ENCODE assay signal across 20 cellular contexts in the genomic region with DNA sequence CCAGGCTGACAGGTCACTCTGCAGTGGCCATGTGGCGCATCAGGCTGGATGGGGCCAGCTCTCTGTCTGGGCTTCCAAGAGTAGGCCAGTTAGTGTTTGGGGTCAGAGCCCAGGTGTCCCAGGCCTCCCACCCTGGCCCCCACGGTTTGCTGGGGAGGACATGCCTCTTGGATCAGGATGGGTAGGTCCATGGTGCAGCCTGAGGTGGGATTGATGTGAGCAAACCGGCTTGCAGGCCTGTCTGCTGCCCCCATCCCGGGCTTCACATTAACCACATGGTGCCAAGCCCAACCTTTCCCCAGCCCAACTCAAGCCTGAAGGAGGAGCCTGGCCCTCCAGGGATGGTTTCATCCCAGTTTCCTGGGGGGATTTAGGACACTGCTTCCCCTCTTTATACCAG. TPM values are rescaled to one million over a fixed set of nuclear protein-coding genes. Genes with fewer than 3 reads are reported as not detected.
A peak's percentile ranks its signal among the peaks of the same experiment; 100 is the strongest.
DNase-seq lines count a peak whose midpoint lies in the region; ATAC-seq, FAIRE-seq and TF ChIP-seq lines count a peak whose summit lies in the region.
"Had no signal": no experiment of that assay in that cellular context is flagged by ENCODE, and none has a peak within 500 bp of the region (broad histone marks: within the 10 kb centered on the region; RNA-seq: fewer than 3 reads in every experiment).

No MANE protein-coding gene starts in this region.

- WGBS in HepG2 (ENCODE audit: low lambda C conversion rate), result 26% methylated on average over 3 of the region's 4 CpGs
- WGBS in sigmoid colon, 2 donors, result 75 to 81% methylated on average over 4 of the region's 4 CpGs

- no TSS peak for BruUV-seq in HepG2 (replicated peaks; lab: Mats Ljungman, UMichigan)

- H3K9ac ChIP-seq in astrocyte (ENCODE audit: low read length) (no peak overlapping the region), HepG2 (ENCODE audit: insufficient read depth, low read depth, low read length) (no peak overlapping the region)

- TF ChIP-seq POLR2A in HepG2 (IDR thresholded peaks at IDR 0.05; ENCODE audit: insufficient read depth in 1 of 2, low read depth in 2 of 2, low read length in 2 of 2), result no peak
- no peak for TF ChIP-seq POLR2A in sigmoid colon (IDR thresholded peaks at IDR 0.05)

- H3K36me3 ChIP-seq in astrocyte (ENCODE audit: insufficient read depth, low read length), result no peaks in the 10 kb centered on the region
- no peaks in the 10 kb centered on the region for H3K36me3 ChIP-seq in HepG2 (replicated peaks in 1 of 2; ENCODE audit: control insufficient read depth in 1 of 2, insufficient read depth in 2 of 2, low read length in 2 of 2)
- peaks cover 0 to 25% (median 0%) of the 10 kb centered on the region in 4 donors for H3K36me3 ChIP-seq in sigmoid colon

- no peaks in the 10 kb centered on the region for H3K9me3 ChIP-seq in astrocyte (ENCODE audit: insufficient read depth, low read depth, low read length)
- no peaks in the 10 kb centered on the region for H3K9me3 ChIP-seq in HepG2 (ENCODE audit: low read length)
- no peaks in the 10 kb centered on the region for H3K9me3 ChIP-seq in sigmoid colon
- H3K9me3 ChIP-seq: A549, SJSA1 had no signal

- H4K20me1 ChIP-seq in astrocyte (ENCODE audit: insufficient read depth, low read length) (no peaks in the 10 kb centered on the region), HepG2 (ENCODE audit: insufficient read depth, low read length) (no peaks in the 10 kb centered on the region)

- TF ChIP-seq CTCF in D721Med (IDR thresholded peaks at IDR 0.05; ENCODE audit: insufficient read depth, missing control alignments) (no peak), astrocyte (IDR thresholded peaks at IDR 0.05; ENCODE audit: insufficient read depth, low read depth, low read length) (no peak), HepG2 (CRISPR knock-in tag; IDR thresholded peaks at IDR 0.05) (no peak), sigmoid colon (IDR thresholded peaks at IDR 0.05) (no peak)

- H3K9me3 Mint-ChIP-seq in astrocyte (ENCODE audit: unreplicated experiment), result no peaks in the 10 kb centered on the region

- intact Hi-C loops in HepG2 (cut with micrococcal nuclease; ENCODE audit: unreplicated experiment), result no loop called here
- intact Hi-C loops in sigmoid colon (cut with DNase I), result no loop called here

- H3K4me1 ChIP-seq in astrocyte (ENCODE audit: insufficient read depth, low read length), result peaks cover 10% of the 10 kb centered on the region
- H3K4me1 ChIP-seq in HepG2 (ENCODE audit: insufficient read depth, low read length), result peaks cover 13% of the 10 kb centered on the region; the same call in 1 of the 2 replicates
- H3K4me1 ChIP-seq in sigmoid colon, result peaks cover 0 to 27% (median 17%) of the 10 kb centered on the region in 4 donors

- H3K27me3 Mint-ChIP-seq in astrocyte (ENCODE audit: low read depth, unreplicated experiment), result peaks cover 2% of the 10 kb centered on the region

- no peak overlapping the region for H3K4me3 ChIP-seq in astrocyte (ENCODE audit: insufficient read depth, low read depth, low read length)
- H3K4me3 ChIP-seq in HepG2 (replicated peaks in 1 of 3; ENCODE audit: insufficient read depth in 1 of 3, low read depth in 2 of 3, low read length in 3 of 3), result no peak overlapping the region
- H3K4me3 ChIP-seq in sigmoid colon, result no peak overlapping the region
- H3K4me3 ChIP-seq: A549, SJSA1 had no signal

- no peak for FAIRE-seq in D721Med (lab: Jason Lieb, UNC)
- no peak for FAIRE-seq in astrocyte (lab: Jason Lieb, UNC)
- FAIRE-seq in HepG2 (lab: Jason Lieb, UNC), result no peak
- FAIRE-seq: A549 had no signal

- in situ Hi-C loops in HepG2 (cut with HindIII; ENCODE audit: extremely low pct_ligation_motif_present, low pct_unique_long_range_greater_than_20kb), result no loop called here

- H3K4me3 Mint-ChIP-seq in astrocyte (ENCODE audit: unreplicated experiment), result no peak overlapping the region

- H3K27ac ChIP-seq in astrocyte (ENCODE audit: low read depth, low read length), result no peak overlapping the region
- no peak overlapping the region for H3K27ac ChIP-seq in HepG2 (ENCODE audit: extremely low read length, insufficient read depth, low read length)
- H3K27ac ChIP-seq in sigmoid colon, result peak overlapping the region; percentile 37 to 99 (median 96)
- H3K27ac ChIP-seq: A549, SJSA1 had no signal

- no peaks in the 10 kb centered on the region for H3K79me2 ChIP-seq in astrocyte (ENCODE audit: insufficient read depth, low read length)
- H3K79me2 ChIP-seq in HepG2 (ENCODE audit: insufficient read depth, low read length), result no peaks in the 10 kb centered on the region

- no peak for TF ChIP-seq EP300 in HepG2 (IDR thresholded peaks at IDR 0.05; ENCODE audit: low read depth in 2 of 2, low read length in 2 of 2)
- TF ChIP-seq EP300 in HepG2 (CRISPR knock-in tag; IDR thresholded peaks at IDR 0.05; ENCODE audit: borderline replicate concordance), result no peak
- no peak for TF ChIP-seq EP300 in sigmoid colon (IDR thresholded peaks at IDR 0.05)

- H3K4me2 ChIP-seq in astrocyte (ENCODE audit: low read length) (no peak overlapping the region), HepG2 (ENCODE audit: low read depth, low read length) (no peak overlapping the region)
- H3K4me2 ChIP-seq: A549 had no signal

- H3K27me3 ChIP-seq in astrocyte (ENCODE audit: insufficient read depth, low read length) (no peaks in the 10 kb centered on the region), HepG2 (ENCODE audit: control insufficient read depth in 1 of 2, insufficient read depth in 2 of 2, low read length in 2 of 2) (peaks cover 0 to 3% of the 10 kb centered on the region in 2 experiments; a peak in 2 of 5 replicates), sigmoid colon (no peaks in the 10 kb centered on the region)
- H3K27me3 ChIP-seq: SJSA1 had no signal

- CTCF ChIA-PET in HepG2 (lab: Yijun Ruan, JAX; ENCODE audit: low intra/inter-chr PET ratio, low total read pairs), result no interaction called here

- peak overlapping the region; percentile 34 for H3K27ac Mint-ChIP-seq in astrocyte (ENCODE audit: unreplicated experiment)

- peak; percentile 6 for DNase-seq in D721Med (ENCODE audit: insufficient read length, low spot score)
- no peak for DNase-seq in astrocyte (ENCODE audit: low read depth)
- no peak for DNase-seq in HepG2 (ENCODE audit: low spot score)
- DNase-seq in sigmoid colon, result peak; percentile 65
- no peak for DNase-seq in activated CD4-positive, alpha-beta T cell treated with anti-CD3 and anti-CD28 coated beads, Interleukin-2, amount 50 U/mL, for 48 hours
- no peak for DNase-seq in activated CD8-positive, alpha-beta memory T cell treated with anti-CD3 and anti-CD28 coated beads, Interleukin-2, amount 50 U/mL, for 48 hours
- no peak for DNase-seq in activated CD8-positive, alpha-beta memory T cell treated with anti-CD3 and anti-CD28 coated beads for 24 hours
- DNase-seq: C1 segment of cervical spinal cord; DMS 273 treated with DMSO at 0.1 percent for 48 hours; KBM-7; MV-4-11; NCI-H1417; NCI-H187 treated with DMSO at 0.1 percent for 48 hours; NCI-H446; NCI-H69; NK-92 treated with Interleukin-12 subunit alpha and Interleukin-12 subunit beta, amount 100 ng/mL, for 24 hours had no signal

- H3K36me3 Mint-ChIP-seq in astrocyte (ENCODE audit: low read depth, unreplicated experiment), result peaks cover 2% of the 10 kb centered on the region

- no peak for TF ChIP-seq RAD21 in HepG2 (CRISPR knock-in tag; IDR thresholded peaks at IDR 0.05)

- no peak overlapping the region for H2AFZ ChIP-seq in astrocyte (ENCODE audit: low read depth, low read length)
- no peak overlapping the region for H2AFZ ChIP-seq in HepG2 (ENCODE audit: low read length)

- no peak for ATAC-seq in HepG2
- ATAC-seq in GM18868 (IDR thresholded peaks at IDR 0.05; ENCODE audit: unreplicated experiment), result no peak
- ATAC-seq: A549 had no signal

- POLR2A ChIA-PET in HepG2 (lab: Yijun Ruan, JAX), result no interaction called here

- peaks cover 3% of the 10 kb centered on the region for H3K4me1 Mint-ChIP-seq in astrocyte (ENCODE audit: low read depth, unreplicated experiment)

RNA-seq across cellular contexts. Expression of gene LDB3, which starts 39.2 kb away (rescaled TPM):
- total RNA-seq in astrocyte (3.5 and 3.9 TPM in 2 replicates), HepG2 (2016; rRNA removed; fragmentation: Illumina TruSeq; extraction: Trizol) (not detected in 2 replicates), sigmoid colon (10 to 100 TPM; 13.2 to 42.1 (median 22.4) TPM)
- total RNA-seq in HepG2 (2016; cell fraction: cytosol; rRNA removed; fragmentation: Illumina TruSeq; extraction: Trizol; ENCODE audit: low read depth), result not detected in 2 replicates
- not detected in 2 replicates for total RNA-seq in HepG2 (2016; cell fraction: insoluble cytoplasmic fraction; rRNA removed; fragmentation: Illumina TruSeq; extraction: Trizol)
- not detected in 2 replicates for total RNA-seq in HepG2 (2016; cell fraction: membrane; rRNA removed; fragmentation: Illumina TruSeq; extraction: Trizol)
- not detected in 2 replicates for total RNA-seq in HepG2 (2016; cell fraction: nucleus; rRNA removed; fragmentation: Illumina TruSeq; extraction: Trizol)
- polyA plus RNA-seq in HepG2 (2011; rRNA removed) (not detected in 2 replicates), sigmoid colon (1 to 10 TPM; 1.2 to 1.9 (median 1.8) TPM)
- not detected in 2 replicates for polyA plus RNA-seq in HepG2 (2011; cell fraction: cytosol; rRNA removed)
- not detected in 2 replicates for polyA plus RNA-seq in HepG2 (2011; cell fraction: nucleus; rRNA removed)
- polyA plus RNA-seq in HepG2 (2012), result not detected in 2 replicates
- not detected in 2 replicates for polyA plus RNA-seq in HepG2 (2016; cell fraction: cytosol; fragmentation: Illumina TruSeq; extraction: Trizol; ENCODE audit: low read depth)
- not detected in 2 replicates for polyA plus RNA-seq in HepG2 (2016; cell fraction: insoluble cytoplasmic fraction; fragmentation: Illumina TruSeq; extraction: Trizol; ENCODE audit: low read depth)
- polyA plus RNA-seq in HepG2 (2016; cell fraction: membrane; fragmentation: Illumina TruSeq; extraction: Trizol; ENCODE audit: low read depth), result not detected in 2 replicates
- polyA plus RNA-seq in HepG2 (2016; cell fraction: nucleus; fragmentation: Illumina TruSeq; extraction: Trizol; ENCODE audit: insufficient read depth, low read depth), result not detected in 2 replicates
- polyA minus RNA-seq in HepG2 (2011; rRNA and poly(A)+ RNA removed; ENCODE audit: low replicate concordance), result 5.5 TPM in 1 of 2 replicates, not detected in the other
- polyA minus RNA-seq in HepG2 (2011; cell fraction: cytosol; rRNA and poly(A)+ RNA removed), result not detected in 2 replicates
- not detected in 2 replicates for polyA minus RNA-seq in HepG2 (2011; cell fraction: nucleus; rRNA and poly(A)+ RNA removed)

RNA-seq across cellular contexts. Expression of gene BMPR1A, which starts 48.9 kb away (rescaled TPM):
- total RNA-seq in astrocyte (52.2 and 52.7 TPM in 2 replicates), HepG2 (2016; rRNA removed; fragmentation: Illumina TruSeq; extraction: Trizol) (42.3 and 44.2 TPM in 2 replicates), sigmoid colon (100 to 1,000 TPM in 3 of 4 donors, 10 to 100 TPM in 1; 84.2 to 145 (median 120) TPM)
- total RNA-seq in HepG2 (2016; cell fraction: cytosol; rRNA removed; fragmentation: Illumina TruSeq; extraction: Trizol; ENCODE audit: low read depth), result 35.3 and 37.2 TPM in 2 replicates
- total RNA-seq in HepG2 (2016; cell fraction: insoluble cytoplasmic fraction; rRNA removed; fragmentation: Illumina TruSeq; extraction: Trizol), result 42.9 and 46.8 TPM in 2 replicates
- total RNA-seq in HepG2 (2016; cell fraction: membrane; rRNA removed; fragmentation: Illumina TruSeq; extraction: Trizol), result 43.0 and 44.0 TPM in 2 replicates
- 41.8 TPM in 2 replicates for total RNA-seq in HepG2 (2016; cell fraction: nucleus; rRNA removed; fragmentation: Illumina TruSeq; extraction: Trizol)
- polyA plus RNA-seq in HepG2 (2011; rRNA removed) (16.6 and 17.8 TPM in 2 replicates), sigmoid colon (10 to 100 TPM in 1 of 3 donors, 1 to 10 TPM in 2; 5.5 to 16.1 (median 7.8) TPM)
- 8.6 and 14.5 TPM in 2 replicates for polyA plus RNA-seq in HepG2 (2011; cell fraction: cytosol; rRNA removed)
- 8.2 and 8.9 TPM in 2 replicates for polyA plus RNA-seq in HepG2 (2011; cell fraction: nucleus; rRNA removed)
- 17.2 and 19.3 TPM in 2 replicates for polyA plus RNA-seq in HepG2 (2012)
- polyA plus RNA-seq in HepG2 (2016; cell fraction: cytosol; fragmentation: Illumina TruSeq; extraction: Trizol; ENCODE audit: low read depth), result 3.5 and 3.9 TPM in 2 replicates
- polyA plus RNA-seq in HepG2 (2016; cell fraction: insoluble cytoplasmic fraction; fragmentation: Illumina TruSeq; extraction: Trizol; ENCODE audit: low read depth), result 20.6 and 27.9 TPM in 2 replicates
- polyA plus RNA-seq in HepG2 (2016; cell fraction: membrane; fragmentation: Illumina TruSeq; extraction: Trizol; ENCODE audit: low read depth), result 10.9 and 13.0 TPM in 2 replicates
- polyA plus RNA-seq in HepG2 (2016; cell fraction: nucleus; fragmentation: Illumina TruSeq; extraction: Trizol; ENCODE audit: insufficient read depth, low read depth), result 26.2 and 30.7 TPM in 2 replicates
- polyA minus RNA-seq in HepG2 (2011; rRNA and poly(A)+ RNA removed; ENCODE audit: low replicate concordance), result 23.2 and 28.6 TPM in 2 replicates
- 17.6 and 25.8 TPM in 2 replicates for polyA minus RNA-seq in HepG2 (2011; cell fraction: cytosol; rRNA and poly(A)+ RNA removed)
- polyA minus RNA-seq in HepG2 (2011; cell fraction: nucleus; rRNA and poly(A)+ RNA removed), result 38.2 and 38.5 TPM in 2 replicates

RNA-seq across cellular contexts. Expression of gene OPN4, which starts 53.2 kb away (rescaled TPM):
- not detected in 2 replicates for total RNA-seq in astrocyte
- not detected in 2 replicates for total RNA-seq in HepG2 (2016; rRNA removed; fragmentation: Illumina TruSeq; extraction: Trizol)
- not detected in 2 replicates for total RNA-seq in HepG2 (2016; cell fraction: cytosol; rRNA removed; fragmentation: Illumina TruSeq; extraction: Trizol; ENCODE audit: low read depth)
- total RNA-seq in HepG2 (2016; cell fraction: insoluble cytoplasmic fraction; rRNA removed; fragmentation: Illumina TruSeq; extraction: Trizol), result not detected in 2 replicates
- not detected in 2 replicates for total RNA-seq in HepG2 (2016; cell fraction: membrane; rRNA removed; fragmentation: Illumina TruSeq; extraction: Trizol)
- not detected in 2 replicates for total RNA-seq in HepG2 (2016; cell fraction: nucleus; rRNA removed; fragmentation: Illumina TruSeq; extraction: Trizol)
- polyA plus RNA-seq in HepG2 (2011; rRNA removed), result not detected in 2 replicates
- not detected in 2 replicates for polyA plus RNA-seq in HepG2 (2011; cell fraction: cytosol; rRNA removed)
- polyA plus RNA-seq in HepG2 (2011; cell fraction: nucleus; rRNA removed), result not detected in 2 replicates
- polyA plus RNA-seq in HepG2 (2012), result not detected in 2 replicates
- polyA plus RNA-seq in HepG2 (2016; cell fraction: cytosol; fragmentation: Illumina TruSeq; extraction: Trizol; ENCODE audit: low read depth), result not detected in 2 replicates
- polyA plus RNA-seq in HepG2 (2016; cell fraction: insoluble cytoplasmic fraction; fragmentation: Illumina TruSeq; extraction: Trizol; ENCODE audit: low read depth), result not detected in 2 replicates
- not detected in 2 replicates for polyA plus RNA-seq in HepG2 (2016; cell fraction: membrane; fragmentation: Illumina TruSeq; extraction: Trizol; ENCODE audit: low read depth)
- not detected in 2 replicates for polyA plus RNA-seq in HepG2 (2016; cell fraction: nucleus; fragmentation: Illumina TruSeq; extraction: Trizol; ENCODE audit: insufficient read depth, low read depth)
- polyA minus RNA-seq in HepG2 (2011; rRNA and poly(A)+ RNA removed; ENCODE audit: low replicate concordance), result not detected in 2 replicates
- not detected in 2 replicates for polyA minus RNA-seq in HepG2 (2011; cell fraction: cytosol; rRNA and poly(A)+ RNA removed)
- not detected in 2 replicates for polyA minus RNA-seq in HepG2 (2011; cell fraction: nucleus; rRNA and poly(A)+ RNA removed)
- total RNA-seq in sigmoid colon, result not detected
- under 1 TPM in 1 of 3 donors, not detected in 2; 0.04 TPM for polyA plus RNA-seq in sigmoid colon
- total RNA-seq: OCI-LY7, SJSA1 had no signal
- polyA plus RNA-seq: A549 had no signal

Comparison
In these comparisons a context has a peak if more than half of its experiments do, and no peak if none do; other contexts are left out.
1. DNase-seq: peak in D721Med (single experiment) and sigmoid colon (single experiment); none in astrocyte (single experiment), HepG2 (single experiment), activated CD4-positive, alpha-beta T cell treated with anti-CD3 and anti-CD28 coated beads, Interleukin-2, amount 50 U/mL, for 48 hours (0 of 2), activated CD8-positive, alpha-beta memory T cell treated with anti-CD3 and anti-CD28 coated beads, Interleukin-2, amount 50 U/mL, for 48 hours (single experiment) and activated CD8-positive, alpha-beta memory T cell treated with anti-CD3 and anti-CD28 coated beads for 24 hours (single experiment).
2. H3K27ac ChIP-seq: peak in sigmoid colon (4 of 4); none in astrocyte (single experiment) and HepG2 (single experiment).